In genomic region chr10:26733750-26734568, GRCh38 we compare ENCODE assay signal across 14 cellular contexts. TPM values are rescaled to one million over a fixed set of nuclear protein-coding genes. Genes with fewer than 3 reads are reported as not detected.
DNase-seq lines count a peak whose midpoint lies in the region; ATAC-seq and TF ChIP-seq lines count a peak whose summit lies in the region.
"Had no signal": no experiment of that assay in that cellular context is flagged by ENCODE, and none has a peak within 500 bp of the region (broad histone marks: within the 10 kb centered on the region; RNA-seq: fewer than 3 reads in every experiment).

No MANE protein-coding gene starts in this region.

- no peaks in the 10 kb centered on the region for H3K9me3 ChIP-seq in endodermal cell (ENCODE audit: control insufficient read depth, low read length)
- no peaks in the 10 kb centered on the region for H3K9me3 ChIP-seq in naive thymus-derived CD4-positive, alpha-beta T cell (ENCODE audit: control insufficient read depth in 2 of 3, low read length in 3 of 3)

- peak overlapping the region; percentile 79 for H3K27ac ChIP-seq in endodermal cell (ENCODE audit: low read depth, low read length)
- no peak overlapping the region for H3K27ac ChIP-seq in naive thymus-derived CD4-positive, alpha-beta T cell (ENCODE audit: low read depth, low read length)

- intact Hi-C loops in naive thymus-derived CD4-positive, alpha-beta T cell (cut with micrococcal nuclease): loop anchor here in 1 of 2 donors (10.0 kb wide), 1 partner anchor 371 kb away; the partner anchor contains the start of gene ANKRD26

- POLR2A ChIA-PET in naive thymus-derived CD4-positive, alpha-beta T cell (lab: Charles Lee): interaction anchor here (0.9 kb wide), 1 partner anchor 8 kb away, joined by 3 read pairs; no protein-coding TSS in a partner anchor

- H3K4me1 ChIP-seq in endodermal cell (ENCODE audit: control insufficient read depth, insufficient read depth, low read length): peaks cover 14% of the 10 kb centered on the region
- H3K4me1 ChIP-seq in naive thymus-derived CD4-positive, alpha-beta T cell (ENCODE audit: control insufficient read depth in 2 of 2, insufficient read depth in 2 of 2, low read length in 2 of 2): no peaks in the 10 kb centered on the region

- peaks cover 58% of the 10 kb centered on the region for H3K36me3 Mint-ChIP-seq in endodermal cell (ENCODE audit: low read depth)
- H3K36me3 Mint-ChIP-seq in naive thymus-derived CD4-positive, alpha-beta T cell: peaks cover 5 to 39% (median 18%) of the 10 kb centered on the region in 5 donors

- TF ChIP-seq CTCF in endodermal cell (conservative IDR thresholded peaks at IDR 0.05): no peak

- H3K4me1 Mint-ChIP-seq in endodermal cell: peaks cover 24% of the 10 kb centered on the region
- peaks cover 0 to 36% (median 0%) of the 10 kb centered on the region in 7 donors for H3K4me1 Mint-ChIP-seq in naive thymus-derived CD4-positive, alpha-beta T cell

- no peak overlapping the region for H3K4me3 Mint-ChIP-seq in endodermal cell
- no peak overlapping the region for H3K4me3 Mint-ChIP-seq in naive thymus-derived CD4-positive, alpha-beta T cell
- H3K4me3 Mint-ChIP-seq: activated CD8-positive, alpha-beta memory T cell treated with anti-CD3 and anti-CD28 coated beads, Interleukin-2, amount 10 ng/mL, durations not matched to agents 7 days and 5 days; B cell; T-helper 1 cell treated with Interleukin-12 subunit alpha and Interleukin-12 subunit beta and Interleukin-4 antibody, amounts not matched to agents 30 μg/mL and 1 μg/mL, for 36 hours had no signal

- CTCF ChIA-PET in naive thymus-derived CD4-positive, alpha-beta T cell (lab: Charles Lee): interaction anchor here (2.3 kb wide), 1 partner anchor 7 kb away, joined by 6 read pairs; no protein-coding TSS in a partner anchor

- H3K4me3 ChIP-seq in endodermal cell (ENCODE audit: low read length): no peak overlapping the region
- H3K4me3 ChIP-seq in naive thymus-derived CD4-positive, alpha-beta T cell (ENCODE audit: low read length): no peak overlapping the region
- H3K4me3 ChIP-seq: skin epidermis had no signal

- no peaks in the 10 kb centered on the region for H3K9me3 Mint-ChIP-seq in endodermal cell
- no peaks in the 10 kb centered on the region for H3K9me3 Mint-ChIP-seq in naive thymus-derived CD4-positive, alpha-beta T cell
- H3K9me3 Mint-ChIP-seq: T-helper 1 cell treated with Interleukin-12 subunit alpha and Interleukin-12 subunit beta and Interleukin-4 antibody, amounts not matched to agents 30 μg/mL and 1 μg/mL, for 36 hours had no signal

- peak overlapping the region; percentile 68 for H3K27ac Mint-ChIP-seq in endodermal cell
- peak overlapping the region in 5 of 9 donors; percentile 10 to 77 (median 59) for H3K27ac Mint-ChIP-seq in naive thymus-derived CD4-positive, alpha-beta T cell
- H3K27ac Mint-ChIP-seq: activated CD8-positive, alpha-beta memory T cell treated with anti-CD3 and anti-CD28 coated beads, Interleukin-2, amount 10 ng/mL, durations not matched to agents 7 days and 5 days; B cell; T-helper 1 cell treated with Interleukin-12 subunit alpha and Interleukin-12 subunit beta and Interleukin-4 antibody, amounts not matched to agents 30 μg/mL and 1 μg/mL, for 36 hours had no signal

- 78 to 87% methylated on average over 14 of the region's 14 CpGs for WGBS in endodermal cell (ENCODE audit: insufficient coverage in 1 of 2, insufficient read length in 1 of 2), 2 experiments

- H3K27me3 Mint-ChIP-seq in endodermal cell (ENCODE audit: insufficient read depth): no peaks in the 10 kb centered on the region
- no peaks in the 10 kb centered on the region for H3K27me3 Mint-ChIP-seq in naive thymus-derived CD4-positive, alpha-beta T cell
- H3K27me3 Mint-ChIP-seq: activated CD8-positive, alpha-beta memory T cell treated with anti-CD3 and anti-CD28 coated beads, Interleukin-2, amount 10 ng/mL, durations not matched to agents 7 days and 5 days; B cell had no signal

- no peak overlapping the region for H3K9ac ChIP-seq in endodermal cell (ENCODE audit: extremely low read depth, low read length, poor library complexity, severe bottlenecking)

- ATAC-seq in naive thymus-derived CD4-positive, alpha-beta T cell: no peak
- no peak for ATAC-seq in HG03342 (IDR thresholded peaks at IDR 0.05; ENCODE audit: unreplicated experiment)
- no peak for ATAC-seq in activated CD4-positive, CD25-positive, alpha-beta regulatory T cell treated with anti-CD3 and anti-CD28 coated beads, Interleukin-2, amount 50 U/mL, for 24 hours
- no peak for ATAC-seq in HG03025 (IDR thresholded peaks at IDR 0.05; ENCODE audit: low FRiP score, unreplicated experiment)
- ATAC-seq: activated CD8-positive, alpha-beta memory T cell treated with anti-CD3 and anti-CD28 coated beads, Interleukin-2, amount 10 ng/mL, durations not matched to agents 7 days and 5 days had no signal

- DNase-seq in C1 segment of cervical spinal cord (lab: John Stamatoyannopoulos, UW) (peak in 11 of 14 donors; percentile 11 to 84 (median 51)), NCI-H1417 (lab: John Stamatoyannopoulos, UW) (peak in 2 of 3 experiments; percentile 67 to 82), endodermal cell (no peak)
- no peak for DNase-seq in naive thymus-derived CD4-positive, alpha-beta T cell
- no peak for DNase-seq in stimulated activated naive CD4-positive, alpha-beta T cell treated with Interleukin-2 at 50 U/mL for 16 hours (lab: John Stamatoyannopoulos, UW)
- DNase-seq: activated CD8-positive, alpha-beta memory T cell treated with anti-CD3 and anti-CD28 coated beads, Interleukin-2, amount 10 ng/mL, durations not matched to agents 7 days and 5 days; amniotic stem cell; mesenchymal stem cell had no signal

- H3K36me3 ChIP-seq in endodermal cell (ENCODE audit: control insufficient read depth, insufficient read depth, low read length): peaks cover 60% of the 10 kb centered on the region
- H3K36me3 ChIP-seq in naive thymus-derived CD4-positive, alpha-beta T cell (ENCODE audit: control insufficient read depth in 2 of 3, insufficient read depth in 3 of 3, low read length in 3 of 3): peaks cover 0 to 32% (median 0%) of the 10 kb centered on the region in 3 experiments

- peaks cover 12% of the 10 kb centered on the region for H3K27me3 ChIP-seq in endodermal cell (ENCODE audit: control insufficient read depth, insufficient read depth, low read length, poor library complexity, severe bottlenecking)
- H3K27me3 ChIP-seq in naive thymus-derived CD4-positive, alpha-beta T cell (ENCODE audit: control insufficient read depth in 2 of 2, insufficient read depth in 2 of 2, low read length in 2 of 2): no peaks in the 10 kb centered on the region

RNA-seq across cellular contexts. Expression of gene PDSS1, which starts 36.5 kb away (rescaled TPM):
- 10 to 100 TPM in 1 of 2 donors, 1 to 10 TPM in 1; 7.7 to 10.9 TPM for total RNA-seq in endodermal cell
- polyA plus RNA-seq in endodermal cell (2013, experiment 1 of 2): 15.3 TPM
- 15.9 TPM for polyA plus RNA-seq in endodermal cell (2013, experiment 2 of 2)
- total RNA-seq in naive thymus-derived CD4-positive, alpha-beta T cell: 10 to 100 TPM in 1 of 5 experiments, 1 to 10 TPM in 4; 3.8 to 15.2 (median 4.7) TPM
- polyA plus RNA-seq in naive thymus-derived CD4-positive, alpha-beta T cell: 1 to 10 TPM; 3.9 to 6.5 TPM

Comparison
In these comparisons a context has a peak if more than half of its experiments do, and no peak if none do; other contexts are left out.
1. DNase-seq: peak in C1 segment of cervical spinal cord (11 of 14) and NCI-H1417 (2 of 3); none in endodermal cell (single experiment), naive thymus-derived CD4-positive, alpha-beta T cell (0 of 9) and stimulated activated naive CD4-positive, alpha-beta T cell treated with Interleukin-2 at 50 U/mL for 16 hours (single experiment).